Comparison of ENCODE assay signal across 9 cellular contexts in genomic region chrX:138026211-138026610, GRCh38.
DNase-seq lines count a peak whose midpoint lies in the region; ATAC-seq lines count a peak whose summit lies in the region.
"Had no signal": no experiment of that assay in that cellular context is flagged by ENCODE, and none has a peak within 500 bp of the region (broad histone marks: within the 10 kb centered on the region; RNA-seq: fewer than 3 reads in every experiment).

No MANE protein-coding gene starts in this region.

- no peak overlapping the region for H3K4me3 Mint-ChIP-seq in activated T-helper 2 cell treated with anti-CD3 and anti-CD28 coated beads, Interferon-gamma antibody, Interleukin-2, Interleukin-4, amounts not matched to agents 10 μg/mL and 5 μg/mL and 100 μg/mL, durations not matched to agents 14 hours and 24 hours and 36 hours (ENCODE audit: low read depth)
- H3K4me3 Mint-ChIP-seq: activated naive CD4-positive, alpha-beta T cell treated with anti-CD3 and anti-CD28 coated beads, Interleukin-2, amount 50 U/mL, for 24 hours had no signal

- no peaks in the 10 kb centered on the region for H3K27me3 Mint-ChIP-seq in activated T-helper 2 cell treated with anti-CD3 and anti-CD28 coated beads, Interferon-gamma antibody, Interleukin-2, Interleukin-4, amounts not matched to agents 10 μg/mL and 5 μg/mL and 100 μg/mL, durations not matched to agents 14 hours and 24 hours and 36 hours (ENCODE audit: low read depth)

- peak; percentile 67 for ATAC-seq in GM21717 (IDR thresholded peaks at IDR 0.05; ENCODE audit: unreplicated experiment)
- no peak for ATAC-seq in GM18520 (IDR thresholded peaks at IDR 0.05; ENCODE audit: unreplicated experiment)

- no peaks in the 10 kb centered on the region for H3K9me3 Mint-ChIP-seq in activated T-helper 2 cell treated with anti-CD3 and anti-CD28 coated beads, Interferon-gamma antibody, Interleukin-2, Interleukin-4, amounts not matched to agents 10 μg/mL and 5 μg/mL and 100 μg/mL, durations not matched to agents 14 hours and 24 hours and 36 hours
- H3K9me3 Mint-ChIP-seq: activated naive CD4-positive, alpha-beta T cell treated with anti-CD3 and anti-CD28 coated beads, Interleukin-2, amount 50 U/mL, for 24 hours had no signal

- H3K27ac Mint-ChIP-seq in activated T-helper 2 cell treated with anti-CD3 and anti-CD28 coated beads, Interferon-gamma antibody, Interleukin-2, Interleukin-4, amounts not matched to agents 10 μg/mL and 5 μg/mL and 100 μg/mL, durations not matched to agents 14 hours and 24 hours and 36 hours = no peak overlapping the region
- H3K27ac Mint-ChIP-seq: activated naive CD4-positive, alpha-beta T cell treated with anti-CD3 and anti-CD28 coated beads, Interleukin-2, amount 50 U/mL, for 24 hours had no signal

- H3K4me1 Mint-ChIP-seq in activated T-helper 2 cell treated with anti-CD3 and anti-CD28 coated beads, Interferon-gamma antibody, Interleukin-2, Interleukin-4, amounts not matched to agents 10 μg/mL and 5 μg/mL and 100 μg/mL, durations not matched to agents 14 hours and 24 hours and 36 hours (ENCODE audit: low read depth) = no peaks in the 10 kb centered on the region
- H3K4me1 Mint-ChIP-seq: activated naive CD4-positive, alpha-beta T cell treated with anti-CD3 and anti-CD28 coated beads, Interleukin-2, amount 50 U/mL, for 24 hours had no signal

- no peaks in the 10 kb centered on the region for H3K36me3 Mint-ChIP-seq in activated T-helper 2 cell treated with anti-CD3 and anti-CD28 coated beads, Interferon-gamma antibody, Interleukin-2, Interleukin-4, amounts not matched to agents 10 μg/mL and 5 μg/mL and 100 μg/mL, durations not matched to agents 14 hours and 24 hours and 36 hours (ENCODE audit: low read depth)
- H3K36me3 Mint-ChIP-seq: activated naive CD4-positive, alpha-beta T cell treated with anti-CD3 and anti-CD28 coated beads, Interleukin-2, amount 50 U/mL, for 24 hours had no signal

- intact Hi-C loops in activated T-helper 2 cell treated with anti-CD3 and anti-CD28 coated beads, Interferon-gamma antibody, Interleukin-2, Interleukin-4, amounts not matched to agents 10 μg/mL and 5 μg/mL and 100 μg/mL, durations not matched to agents 14 hours and 24 hours and 36 hours (cut with micrococcal nuclease) = no loop called here

- DNase-seq in DMS153 (lab: John Stamatoyannopoulos, UW) (peak; percentile 42), NCI-H526 treated with DMSO at 0.1 percent for 48 hours (lab: John Stamatoyannopoulos, UW) (peak; percentile 3), iPS-NIHi7 (ENCODE audit: extremely low spot score) (peak; percentile 64), LoVo (ENCODE audit: low spot score) (no peak), NCI-H2196 treated with DMSO at 0.1 percent for 48 hours (lab: John Stamatoyannopoulos, UW; ENCODE audit: unreplicated experiment) (no peak)
- DNase-seq in activated T-helper 2 cell treated with anti-CD3 and anti-CD28 coated beads, Interferon-gamma antibody, Interleukin-2, Interleukin-4, amounts not matched to agents 10 μg/mL and 5 μg/mL and 100 μg/mL, durations not matched to agents 14 hours and 24 hours and 36 hours (ENCODE audit: low spot score) = no peak

Comparison
In these comparisons a context has a peak if more than half of its experiments do, and no peak if none do; other contexts are left out.
1. DNase-seq: peak in DMS153 (single experiment), NCI-H526 treated with DMSO at 0.1 percent for 48 hours (single experiment) and iPS-NIHi7 (single experiment); none in activated T-helper 2 cell treated with anti-CD3 and anti-CD28 coated beads, Interferon-gamma antibody, Interleukin-2, Interleukin-4, amounts not matched to agents 10 μg/mL and 5 μg/mL and 100 μg/mL, durations not matched to agents 14 hours and 24 hours and 36 hours (single experiment), LoVo (single experiment) and NCI-H2196 treated with DMSO at 0.1 percent for 48 hours (single experiment).